1 cellular context compared by ENCODE assay signal in the genomic region with DNA sequence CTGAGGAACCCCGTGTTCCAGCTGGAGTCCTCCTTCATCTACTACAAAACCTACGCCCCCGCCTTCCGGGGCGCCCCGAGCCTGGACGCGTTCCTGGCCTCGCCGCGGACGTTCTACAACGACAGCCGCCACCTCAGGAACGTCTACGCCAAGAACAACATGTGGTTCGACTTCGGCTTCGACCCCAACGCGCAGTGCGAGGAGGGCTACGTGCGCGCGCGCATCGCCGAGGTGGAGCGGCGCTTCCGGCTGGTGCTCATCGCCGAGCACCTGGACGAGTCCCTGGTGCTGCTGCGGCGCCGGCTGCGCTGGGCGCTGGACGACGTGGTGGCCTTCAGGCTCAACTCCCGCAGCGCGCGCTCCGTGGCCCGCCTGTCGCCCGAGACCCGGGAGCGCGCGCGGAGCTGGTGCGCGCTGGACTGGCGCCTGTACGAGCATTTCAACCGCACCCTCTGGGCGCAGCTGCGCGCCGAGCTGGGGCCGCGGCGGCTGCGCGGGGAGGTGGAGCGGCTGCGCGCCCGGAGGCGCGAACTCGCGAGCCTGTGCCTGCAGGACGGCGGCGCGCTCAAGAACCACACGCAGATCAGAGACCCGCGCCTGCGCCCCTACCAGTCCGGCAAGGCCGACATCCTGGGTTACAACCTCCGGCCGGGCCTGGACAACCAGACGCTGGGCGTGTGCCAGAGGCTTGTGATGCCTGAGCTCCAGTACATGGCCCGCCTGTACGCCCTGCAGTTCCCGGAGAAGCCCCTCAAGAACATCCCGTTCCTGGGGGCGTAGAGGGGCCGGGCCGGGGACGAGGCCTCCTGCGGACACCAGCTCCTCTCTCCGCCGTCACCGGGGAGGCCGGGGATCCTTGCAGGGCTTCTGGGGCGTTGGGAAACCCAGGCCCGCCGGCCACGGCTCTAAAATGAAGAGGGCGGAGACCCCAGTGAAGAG.
A peak's percentile ranks its signal among the peaks of the same experiment; 100 is the strongest.
TF ChIP-seq lines count a peak whose summit lies in the region.

No MANE protein-coding gene starts in this region.

TF ChIP-seq in HepG2, 621 proteins besides CTCF, POLR2A, EP300 and RAD21:
- TF ChIP-seq, protein P1, sequence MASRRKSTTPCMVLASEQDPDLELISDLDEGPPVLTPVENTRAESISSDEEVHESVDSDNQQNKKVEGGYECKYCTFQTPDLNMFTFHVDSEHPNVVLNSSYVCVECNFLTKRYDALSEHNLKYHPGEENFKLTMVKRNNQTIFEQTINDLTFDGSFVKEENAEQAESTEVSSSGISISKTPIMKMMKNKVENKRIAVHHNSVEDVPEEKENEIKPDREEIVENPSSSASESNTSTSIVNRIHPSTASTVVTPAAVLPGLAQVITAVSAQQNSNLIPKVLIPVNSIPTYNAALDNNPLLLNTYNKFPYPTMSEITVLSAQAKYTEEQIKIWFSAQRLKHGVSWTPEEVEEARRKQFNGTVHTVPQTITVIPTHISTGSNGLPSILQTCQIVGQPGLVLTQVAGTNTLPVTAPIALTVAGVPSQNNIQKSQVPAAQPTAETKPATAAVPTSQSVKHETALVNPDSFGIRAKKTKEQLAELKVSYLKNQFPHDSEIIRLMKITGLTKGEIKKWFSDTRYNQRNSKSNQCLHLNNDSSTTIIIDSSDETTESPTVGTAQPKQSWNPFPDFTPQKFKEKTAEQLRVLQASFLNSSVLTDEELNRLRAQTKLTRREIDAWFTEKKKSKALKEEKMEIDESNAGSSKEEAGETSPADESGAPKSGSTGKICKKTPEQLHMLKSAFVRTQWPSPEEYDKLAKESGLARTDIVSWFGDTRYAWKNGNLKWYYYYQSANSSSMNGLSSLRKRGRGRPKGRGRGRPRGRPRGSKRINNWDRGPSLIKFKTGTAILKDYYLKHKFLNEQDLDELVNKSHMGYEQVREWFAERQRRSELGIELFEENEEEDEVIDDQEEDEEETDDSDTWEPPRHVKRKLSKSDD (CRISPR knock-in tag; IDR thresholded peaks at IDR 0.05; ENCODE audit: low read depth) = 0 out of 2 replicates have a peak, but pooled peaks have one; percentile 51
- TF ChIP-seq, protein P2, sequence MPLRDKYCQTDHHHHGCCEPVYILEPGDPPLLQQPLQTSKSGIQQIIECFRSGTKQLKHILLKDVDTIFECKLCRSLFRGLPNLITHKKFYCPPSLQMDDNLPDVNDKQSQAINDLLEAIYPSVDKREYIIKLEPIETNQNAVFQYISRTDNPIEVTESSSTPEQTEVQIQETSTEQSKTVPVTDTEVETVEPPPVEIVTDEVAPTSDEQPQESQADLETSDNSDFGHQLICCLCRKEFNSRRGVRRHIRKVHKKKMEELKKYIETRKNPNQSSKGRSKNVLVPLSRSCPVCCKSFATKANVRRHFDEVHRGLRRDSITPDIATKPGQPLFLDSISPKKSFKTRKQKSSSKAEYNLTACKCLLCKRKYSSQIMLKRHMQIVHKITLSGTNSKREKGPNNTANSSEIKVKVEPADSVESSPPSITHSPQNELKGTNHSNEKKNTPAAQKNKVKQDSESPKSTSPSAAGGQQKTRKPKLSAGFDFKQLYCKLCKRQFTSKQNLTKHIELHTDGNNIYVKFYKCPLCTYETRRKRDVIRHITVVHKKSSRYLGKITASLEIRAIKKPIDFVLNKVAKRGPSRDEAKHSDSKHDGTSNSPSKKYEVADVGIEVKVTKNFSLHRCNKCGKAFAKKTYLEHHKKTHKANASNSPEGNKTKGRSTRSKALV (CRISPR knock-in tag; IDR thresholded peaks at IDR 0.05) = no peak
- no peak for TF ChIP-seq HMG20A (CRISPR knock-in tag; IDR thresholded peaks at IDR 0.05; ENCODE audit: borderline replicate concordance)
- TF ChIP-seq ISX (CRISPR knock-in tag; conservative IDR thresholded peaks at IDR 0.05) = no peak
- no peak for TF ChIP-seq KLF16 (CRISPR knock-in tag; IDR thresholded peaks at IDR 0.05)
